16 cellular contexts compared by ENCODE assay signal in the genomic region with DNA sequence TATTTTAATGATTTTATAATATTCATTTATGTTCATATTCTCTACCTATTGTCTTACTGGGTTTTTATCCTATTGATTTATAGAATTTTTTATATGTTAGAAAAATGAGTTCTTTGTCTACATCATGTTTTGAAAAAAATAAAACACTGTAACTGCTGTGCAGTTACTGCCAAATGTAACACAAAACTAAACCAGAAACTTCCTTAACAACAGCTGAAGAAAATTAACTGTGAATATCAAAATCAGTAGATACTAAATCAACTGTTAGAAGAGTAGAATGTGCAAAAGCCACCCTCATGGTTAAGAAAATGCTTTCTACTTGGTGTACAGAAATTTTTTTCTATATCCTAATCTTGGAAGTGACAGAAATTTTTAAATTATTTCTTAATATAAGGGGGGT.
DNase-seq lines count a peak whose midpoint lies in the region; ATAC-seq, FAIRE-seq and TF ChIP-seq lines count a peak whose summit lies in the region.
"Had no signal": no experiment of that assay in that cellular context is flagged by ENCODE, and none has a peak within 500 bp of the region (broad histone marks: within the 10 kb centered on the region; RNA-seq: fewer than 3 reads in every experiment).

No MANE protein-coding gene starts in this region.

- no peak overlapping the region for H3K9ac ChIP-seq in kidney (ENCODE audit: low read length in 2 of 2)
- H3K9ac ChIP-seq: BLaER1 had no signal

- peak; percentile 27 for FAIRE-seq in kidney (lab: Jason Lieb, UNC)

- H3K27me3 Mint-ChIP-seq in natural killer cell (ENCODE audit: low read depth in 2 of 2): no peaks in the 10 kb centered on the region
- H3K27me3 Mint-ChIP-seq in natural killer cell treated with Interleukin-12 subunit alpha and Interleukin-12 subunit beta and Interleukin-15 and Interleukin-18, amount 100 ng/mL, for 72 hours: no peaks in the 10 kb centered on the region
- H3K27me3 Mint-ChIP-seq in central memory CD8-positive, alpha-beta T cell: no peaks in the 10 kb centered on the region
- H3K27me3 Mint-ChIP-seq: CD8-positive, alpha-beta memory T cell had no signal

- no peak overlapping the region for H3K4me3 Mint-ChIP-seq in natural killer cell
- H3K4me3 Mint-ChIP-seq in natural killer cell treated with Interleukin-12 subunit alpha and Interleukin-12 subunit beta and Interleukin-15 and Interleukin-18, amount 100 ng/mL, for 72 hours: no peak overlapping the region
- H3K4me3 Mint-ChIP-seq in central memory CD8-positive, alpha-beta T cell: no peak overlapping the region
- H3K4me3 Mint-ChIP-seq: CD8-positive, alpha-beta memory T cell had no signal

- no peak overlapping the region for H3K4me3 ChIP-seq in kidney (ENCODE audit: low read length in 2 of 2)
- no peak overlapping the region for H3K4me3 ChIP-seq in lower lobe of right lung
- H3K4me3 ChIP-seq: BLaER1 had no signal

- H3K27ac ChIP-seq in kidney (ENCODE audit: low read depth in 2 of 2, low read length in 2 of 2) (no peak overlapping the region), lower lobe of right lung (no peak overlapping the region)
- H3K27ac ChIP-seq: 22Rv1, BLaER1 had no signal

- ATAC-seq in natural killer cell (peak; percentile 52 to 70 (median 56)), lower lobe of right lung (no peak)
- ATAC-seq in natural killer cell treated with Interleukin-12 subunit alpha and Interleukin-12 subunit beta and Interleukin-15 and Interleukin-18, amount 100 ng/mL, for 72 hours: no peak
- no peak for ATAC-seq in central memory CD8-positive, alpha-beta T cell (replicated peaks; ENCODE audit: extremely low read depth, poor library complexity, severe bottlenecking)

- H3K4me1 ChIP-seq in kidney (ENCODE audit: control insufficient read depth in 1 of 2, insufficient read depth in 1 of 2, low read depth in 1 of 2, low read length in 2 of 2) (peaks cover 0 to 3% of the 10 kb centered on the region in 2 donors), lower lobe of right lung (peaks cover 7% of the 10 kb centered on the region)
- H3K4me1 ChIP-seq: BLaER1 had no signal

- no peaks in the 10 kb centered on the region for H3K9me3 Mint-ChIP-seq in natural killer cell
- H3K9me3 Mint-ChIP-seq in natural killer cell treated with Interleukin-12 subunit alpha and Interleukin-12 subunit beta and Interleukin-15 and Interleukin-18, amount 100 ng/mL, for 72 hours: no peaks in the 10 kb centered on the region
- no peaks in the 10 kb centered on the region for H3K9me3 Mint-ChIP-seq in central memory CD8-positive, alpha-beta T cell
- H3K9me3 Mint-ChIP-seq: CD8-positive, alpha-beta memory T cell; HFFc6 had no signal

- no peak for TF ChIP-seq CTCF in natural killer cell (IDR thresholded peaks at IDR 0.05)
- TF ChIP-seq CTCF in kidney (IDR thresholded peaks at IDR 0.05; ENCODE audit: borderline replicate concordance, extremely low read depth, insufficient read depth): no peak
- no peak for TF ChIP-seq CTCF in lower lobe of right lung (IDR thresholded peaks at IDR 0.05)

- no peaks in the 10 kb centered on the region for H3K36me3 ChIP-seq in kidney (ENCODE audit: control insufficient read depth in 1 of 2, insufficient read depth in 2 of 2, low read length in 2 of 2)
- peaks cover 24% of the 10 kb centered on the region for H3K36me3 ChIP-seq in lower lobe of right lung

- peak overlapping the region; percentile 58 to 75 for H3K27ac Mint-ChIP-seq in natural killer cell
- H3K27ac Mint-ChIP-seq in natural killer cell treated with Interleukin-12 subunit alpha and Interleukin-12 subunit beta and Interleukin-15 and Interleukin-18, amount 100 ng/mL, for 72 hours: no peak overlapping the region
- H3K27ac Mint-ChIP-seq in central memory CD8-positive, alpha-beta T cell (ENCODE audit: low read depth): peak overlapping the region; percentile 35
- H3K27ac Mint-ChIP-seq: HFFc6 had no signal

- intact Hi-C loops in natural killer cell (cut with micrococcal nuclease) (no loop called here), kidney (cut with DNase I) (no loop called here), lower lobe of right lung (cut with DNase I) (no loop called here)

- no peaks in the 10 kb centered on the region for H3K9me3 ChIP-seq in kidney (ENCODE audit: control insufficient read depth in 1 of 2, low read length in 2 of 2)
- H3K9me3 ChIP-seq in lower lobe of right lung: no peaks in the 10 kb centered on the region
- H3K9me3 ChIP-seq: BLaER1, Caco-2 had no signal

- H3K36me3 Mint-ChIP-seq in natural killer cell: no peaks in the 10 kb centered on the region
- peaks cover 6% of the 10 kb centered on the region for H3K36me3 Mint-ChIP-seq in natural killer cell treated with Interleukin-12 subunit alpha and Interleukin-12 subunit beta and Interleukin-15 and Interleukin-18, amount 100 ng/mL, for 72 hours
- H3K36me3 Mint-ChIP-seq in central memory CD8-positive, alpha-beta T cell (ENCODE audit: insufficient read depth): peaks cover 12% of the 10 kb centered on the region

- H3K4me1 Mint-ChIP-seq in natural killer cell: peaks cover 9 to 28% of the 10 kb centered on the region in 2 donors
- H3K4me1 Mint-ChIP-seq in natural killer cell treated with Interleukin-12 subunit alpha and Interleukin-12 subunit beta and Interleukin-15 and Interleukin-18, amount 100 ng/mL, for 72 hours (ENCODE audit: low read depth in 2 of 2): peaks cover 19 to 27% of the 10 kb centered on the region in 2 donors
- H3K4me1 Mint-ChIP-seq in central memory CD8-positive, alpha-beta T cell: no peaks in the 10 kb centered on the region

- no peaks in the 10 kb centered on the region for H3K27me3 ChIP-seq in lower lobe of right lung (ENCODE audit: low read depth)
- H3K27me3 ChIP-seq: BLaER1 had no signal

- no peak for DNase-seq in natural killer cell
- DNase-seq in natural killer cell treated with Interleukin-12 subunit alpha and Interleukin-12 subunit beta and Interleukin-15 and Interleukin-18, amount 100 ng/mL, for 72 hours (ENCODE audit: low spot score): no peak
- no peak for DNase-seq in central memory CD8-positive, alpha-beta T cell (ENCODE audit: low spot score in 2 of 2)
- DNase-seq in kidney: no peak
- no peak for DNase-seq in RKO (ENCODE audit: low spot score)
- no peak for DNase-seq in activated naive CD4-positive, alpha-beta T cell treated with Interleukin-2 at 50 U/mL for 16 hours
- DNase-seq in lower lobe of right lung: no peak
- no peak for DNase-seq in NCI-H146 (lab: John Stamatoyannopoulos, UW)
- DNase-seq: AML-193; Caco-2; CD8-positive, alpha-beta memory T cell; DND-41; GDM1; HFFc6 had no signal

Comparison
In these comparisons a context has a peak if more than half of its experiments do, and no peak if none do; other contexts are left out.
1. ATAC-seq: peak in natural killer cell (3 of 3); none in natural killer cell treated with Interleukin-12 subunit alpha and Interleukin-12 subunit beta and Interleukin-15 and Interleukin-18, amount 100 ng/mL, for 72 hours (0 of 2), central memory CD8-positive, alpha-beta T cell (single experiment) and lower lobe of right lung (0 of 2).
2. H3K27ac Mint-ChIP-seq: peak in natural killer cell (2 of 2) and central memory CD8-positive, alpha-beta T cell (single experiment); none in natural killer cell treated with Interleukin-12 subunit alpha and Interleukin-12 subunit beta and Interleukin-15 and Interleukin-18, amount 100 ng/mL, for 72 hours (0 of 2).